Comparison of ENCODE assay signal across 1 cellular context in the genomic region with DNA sequence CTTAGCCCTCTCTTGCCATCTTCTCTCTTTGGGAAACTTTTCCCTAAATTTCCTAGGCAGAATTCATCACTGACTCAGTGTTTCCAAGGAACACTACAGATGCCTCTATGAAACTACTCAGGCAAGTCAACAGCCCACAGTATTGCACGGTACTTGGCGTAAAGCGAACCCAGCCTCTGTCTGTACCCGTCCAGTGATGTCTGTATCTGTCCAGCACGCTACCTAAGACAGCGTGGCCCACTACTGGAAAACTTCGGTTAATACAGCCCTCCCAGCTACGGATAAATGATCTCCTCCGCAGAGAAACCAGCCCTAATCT.
TF ChIP-seq lines count a peak whose summit lies in the region.

No MANE protein-coding gene starts in this region.

TF ChIP-seq in H1, 55 proteins besides CTCF, POLR2A, EP300 and RAD21:
- TF ChIP-seq KDM5A (IDR thresholded peaks at IDR 0.05; ENCODE audit: low read length) (no peak), EZH2 (IDR thresholded peaks at IDR 0.05; ENCODE audit: low read depth, low read length, severe bottlenecking) (no peak), ASH2L (IDR thresholded peaks at IDR 0.05; ENCODE audit: low read length) (no peak), KDM4A (IDR thresholded peaks at IDR 0.05; ENCODE audit: low read depth, low read length, severe bottlenecking) (no peak), BACH1 (IDR thresholded peaks at IDR 0.05; ENCODE audit: low read length) (no peak), BRCA1 (IDR thresholded peaks at IDR 0.05; ENCODE audit: low read depth, low read length) (no peak), E2F6 (IDR thresholded peaks at IDR 0.05) (no peak), SAP30 (IDR thresholded peaks at IDR 0.05; ENCODE audit: insufficient read depth, insufficient replicate concordance, low read length) (no peak), NRF1 (IDR thresholded peaks at IDR 0.05; ENCODE audit: low read depth, low read length) (no peak), JUN (IDR thresholded peaks at IDR 0.05; ENCODE audit: low read depth, low read length) (no peak), SIRT6 (IDR thresholded peaks at IDR 0.05; ENCODE audit: low read length) (no peak), PHF8 (conservative IDR thresholded peaks at IDR 0.05; ENCODE audit: low read depth, low read length) (no peak), CEBPB (IDR thresholded peaks at IDR 0.05; ENCODE audit: low read depth, low read length) (no peak), FOSL1 (IDR thresholded peaks at IDR 0.05; ENCODE audit: insufficient read depth, low read depth, low read length) (no peak), EGR1 (IDR thresholded peaks at IDR 0.05; ENCODE audit: borderline replicate concordance, low read depth, low read length) (no peak), TCF12 (IDR thresholded peaks at IDR 0.05; ENCODE audit: low read depth, low read length) (no peak), GTF2F1 (IDR thresholded peaks at IDR 0.05; ENCODE audit: borderline replicate concordance, low read depth, low read length) (no peak), RNF2 (IDR thresholded peaks at IDR 0.05; ENCODE audit: borderline replicate concordance, low read depth, low read length, missing control alignments, poor library complexity, severe bottlenecking) (no peak), TBP (IDR thresholded peaks at IDR 0.05; ENCODE audit: low read depth, low read length) (no peak)
- TF ChIP-seq, protein P1, sequence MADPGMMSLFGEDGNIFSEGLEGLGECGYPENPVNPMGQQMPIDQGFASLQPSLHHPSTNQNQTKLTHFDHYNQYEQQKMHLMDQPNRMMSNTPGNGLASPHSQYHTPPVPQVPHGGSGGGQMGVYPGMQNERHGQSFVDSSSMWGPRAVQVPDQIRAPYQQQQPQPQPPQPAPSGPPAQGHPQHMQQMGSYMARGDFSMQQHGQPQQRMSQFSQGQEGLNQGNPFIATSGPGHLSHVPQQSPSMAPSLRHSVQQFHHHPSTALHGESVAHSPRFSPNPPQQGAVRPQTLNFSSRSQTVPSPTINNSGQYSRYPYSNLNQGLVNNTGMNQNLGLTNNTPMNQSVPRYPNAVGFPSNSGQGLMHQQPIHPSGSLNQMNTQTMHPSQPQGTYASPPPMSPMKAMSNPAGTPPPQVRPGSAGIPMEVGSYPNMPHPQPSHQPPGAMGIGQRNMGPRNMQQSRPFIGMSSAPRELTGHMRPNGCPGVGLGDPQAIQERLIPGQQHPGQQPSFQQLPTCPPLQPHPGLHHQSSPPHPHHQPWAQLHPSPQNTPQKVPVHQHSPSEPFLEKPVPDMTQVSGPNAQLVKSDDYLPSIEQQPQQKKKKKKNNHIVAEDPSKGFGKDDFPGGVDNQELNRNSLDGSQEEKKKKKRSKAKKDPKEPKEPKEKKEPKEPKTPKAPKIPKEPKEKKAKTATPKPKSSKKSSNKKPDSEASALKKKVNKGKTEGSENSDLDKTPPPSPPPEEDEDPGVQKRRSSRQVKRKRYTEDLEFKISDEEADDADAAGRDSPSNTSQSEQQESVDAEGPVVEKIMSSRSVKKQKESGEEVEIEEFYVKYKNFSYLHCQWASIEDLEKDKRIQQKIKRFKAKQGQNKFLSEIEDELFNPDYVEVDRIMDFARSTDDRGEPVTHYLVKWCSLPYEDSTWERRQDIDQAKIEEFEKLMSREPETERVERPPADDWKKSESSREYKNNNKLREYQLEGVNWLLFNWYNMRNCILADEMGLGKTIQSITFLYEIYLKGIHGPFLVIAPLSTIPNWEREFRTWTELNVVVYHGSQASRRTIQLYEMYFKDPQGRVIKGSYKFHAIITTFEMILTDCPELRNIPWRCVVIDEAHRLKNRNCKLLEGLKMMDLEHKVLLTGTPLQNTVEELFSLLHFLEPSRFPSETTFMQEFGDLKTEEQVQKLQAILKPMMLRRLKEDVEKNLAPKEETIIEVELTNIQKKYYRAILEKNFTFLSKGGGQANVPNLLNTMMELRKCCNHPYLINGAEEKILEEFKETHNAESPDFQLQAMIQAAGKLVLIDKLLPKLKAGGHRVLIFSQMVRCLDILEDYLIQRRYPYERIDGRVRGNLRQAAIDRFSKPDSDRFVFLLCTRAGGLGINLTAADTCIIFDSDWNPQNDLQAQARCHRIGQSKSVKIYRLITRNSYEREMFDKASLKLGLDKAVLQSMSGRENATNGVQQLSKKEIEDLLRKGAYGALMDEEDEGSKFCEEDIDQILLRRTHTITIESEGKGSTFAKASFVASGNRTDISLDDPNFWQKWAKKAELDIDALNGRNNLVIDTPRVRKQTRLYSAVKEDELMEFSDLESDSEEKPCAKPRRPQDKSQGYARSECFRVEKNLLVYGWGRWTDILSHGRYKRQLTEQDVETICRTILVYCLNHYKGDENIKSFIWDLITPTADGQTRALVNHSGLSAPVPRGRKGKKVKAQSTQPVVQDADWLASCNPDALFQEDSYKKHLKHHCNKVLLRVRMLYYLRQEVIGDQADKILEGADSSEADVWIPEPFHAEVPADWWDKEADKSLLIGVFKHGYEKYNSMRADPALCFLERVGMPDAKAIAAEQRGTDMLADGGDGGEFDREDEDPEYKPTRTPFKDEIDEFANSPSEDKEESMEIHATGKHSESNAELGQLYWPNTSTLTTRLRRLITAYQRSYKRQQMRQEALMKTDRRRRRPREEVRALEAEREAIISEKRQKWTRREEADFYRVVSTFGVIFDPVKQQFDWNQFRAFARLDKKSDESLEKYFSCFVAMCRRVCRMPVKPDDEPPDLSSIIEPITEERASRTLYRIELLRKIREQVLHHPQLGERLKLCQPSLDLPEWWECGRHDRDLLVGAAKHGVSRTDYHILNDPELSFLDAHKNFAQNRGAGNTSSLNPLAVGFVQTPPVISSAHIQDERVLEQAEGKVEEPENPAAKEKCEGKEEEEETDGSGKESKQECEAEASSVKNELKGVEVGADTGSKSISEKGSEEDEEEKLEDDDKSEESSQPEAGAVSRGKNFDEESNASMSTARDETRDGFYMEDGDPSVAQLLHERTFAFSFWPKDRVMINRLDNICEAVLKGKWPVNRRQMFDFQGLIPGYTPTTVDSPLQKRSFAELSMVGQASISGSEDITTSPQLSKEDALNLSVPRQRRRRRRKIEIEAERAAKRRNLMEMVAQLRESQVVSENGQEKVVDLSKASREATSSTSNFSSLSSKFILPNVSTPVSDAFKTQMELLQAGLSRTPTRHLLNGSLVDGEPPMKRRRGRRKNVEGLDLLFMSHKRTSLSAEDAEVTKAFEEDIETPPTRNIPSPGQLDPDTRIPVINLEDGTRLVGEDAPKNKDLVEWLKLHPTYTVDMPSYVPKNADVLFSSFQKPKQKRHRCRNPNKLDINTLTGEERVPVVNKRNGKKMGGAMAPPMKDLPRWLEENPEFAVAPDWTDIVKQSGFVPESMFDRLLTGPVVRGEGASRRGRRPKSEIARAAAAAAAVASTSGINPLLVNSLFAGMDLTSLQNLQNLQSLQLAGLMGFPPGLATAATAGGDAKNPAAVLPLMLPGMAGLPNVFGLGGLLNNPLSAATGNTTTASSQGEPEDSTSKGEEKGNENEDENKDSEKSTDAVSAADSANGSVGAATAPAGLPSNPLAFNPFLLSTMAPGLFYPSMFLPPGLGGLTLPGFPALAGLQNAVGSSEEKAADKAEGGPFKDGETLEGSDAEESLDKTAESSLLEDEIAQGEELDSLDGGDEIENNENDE (IDR thresholded peaks at IDR 0.05; ENCODE audit: insufficient replicate concordance, low read length) = no peak
